ENCODE assay signal across 1 cellular context in genomic region chr3:10941972-10942371, GRCh38.
TF ChIP-seq lines count a peak whose summit lies in the region.

No MANE protein-coding gene starts in this region.

TF ChIP-seq in GM23338, 12 proteins besides CTCF, POLR2A, EP300 and RAD21 (continued from another document):
- TF ChIP-seq ZNF462 (CRISPR knock-in tag; IDR thresholded peaks at IDR 0.05) (no peak), STAT1 (IDR thresholded peaks at IDR 0.05; ENCODE audit: unreplicated experiment) (no peak), EZH2 (IDR thresholded peaks at IDR 0.05; ENCODE audit: low read depth, unreplicated experiment) (no peak), EZH2phosphoT487 (IDR thresholded peaks at IDR 0.05; ENCODE audit: unreplicated experiment) (no peak), NANOG (IDR thresholded peaks at IDR 0.05; ENCODE audit: borderline replicate concordance) (no peak), ZNF114 (CRISPR knock-in tag; IDR thresholded peaks at IDR 0.05) (no peak), ETS1 (IDR thresholded peaks at IDR 0.05) (no peak), POLR2AphosphoS5 (IDR thresholded peaks at IDR 0.05; ENCODE audit: low read depth) (no peak), ZNF331 (CRISPR knock-in tag; IDR thresholded peaks at IDR 0.05; ENCODE audit: low read depth) (no peak)
TF ChIP-seq in GM23338: peak in this region for 0.
